8 cellular contexts compared by ENCODE assay signal in genomic region chr19:1455336-1456120, GRCh38. TPM values are rescaled to one million over a fixed set of nuclear protein-coding genes. Genes with fewer than 3 reads are reported as not detected.
A peak's percentile ranks its signal among the peaks of the same experiment; 100 is the strongest.
DNase-seq lines count a peak whose midpoint lies in the region; ATAC-seq, FAIRE-seq and TF ChIP-seq lines count a peak whose summit lies in the region.

No MANE protein-coding gene starts in this region.

- no peaks in the 10 kb centered on the region; the same call in 1 of the 2 replicates for H3K79me1 ChIP-seq in H1 (ENCODE audit: low read depth, low read length)

- H2BK20ac ChIP-seq in H1 (ENCODE audit: low read length), result no peak overlapping the region

- no peak overlapping the region for H3K18ac ChIP-seq in H1 (ENCODE audit: extremely low read depth, low read length)

- H2BK5ac ChIP-seq in H1 (ENCODE audit: low read depth, low read length), result no peak overlapping the region

- H3K4me3 ChIP-seq in H1 (ENCODE audit: extremely low read depth in 1 of 4, insufficient read depth in 2 of 4, low read depth in 3 of 4, low read length in 4 of 4), result peak overlapping the region in 2 of 4 experiments; percentile 1 to 54; a peak in 3 of 8 replicates
- no peak overlapping the region for H3K4me3 ChIP-seq in neural progenitor cell

- ATAC-seq in HG03378 (IDR thresholded peaks at IDR 0.05; ENCODE audit: unreplicated experiment), result no peak
- no peak for ATAC-seq in GM18867 (IDR thresholded peaks at IDR 0.05; ENCODE audit: unreplicated experiment)

- no peak overlapping the region for H2BK120ac ChIP-seq in H1 (replicated peaks; ENCODE audit: low read depth, low read length)

- H3K9me3 ChIP-seq in H1 (ENCODE audit: insufficient read depth in 2 of 2, low read depth in 1 of 2, low read length in 1 of 2), result no peaks in the 10 kb centered on the region
- no peaks in the 10 kb centered on the region for H3K9me3 ChIP-seq in neural progenitor cell (ENCODE audit: low read depth)

- CTCF ChIA-PET in H1 (lab: Charles Lee; ENCODE audit: partially characterized antibody), result interaction anchor here (0.6 to 6.9 kb wide), 12 partner anchors 11 to 411 kb away, joined by 3 to 54 read pairs (median 3); no protein-coding TSS in a partner anchor

- no peak overlapping the region for H3K14ac ChIP-seq in H1 (ENCODE audit: insufficient read length)

- TF ChIP-seq CTCF in H1 (IDR thresholded peaks at IDR 0.05; ENCODE audit: control extremely low read depth in 1 of 3, insufficient read depth in 1 of 3, low read depth in 1 of 3, low read length in 3 of 3) (no peak), neural progenitor cell (IDR thresholded peaks at IDR 0.05) (no peak)

- TF ChIP-seq EP300 in H1 (IDR thresholded peaks at IDR 0.05; ENCODE audit: borderline replicate concordance in 1 of 2, low read depth in 2 of 2, low read length in 2 of 2), result no peak

- FAIRE-seq in H1 (lab: Jason Lieb, UNC), result peak; percentile 98

- H3K27me3 ChIP-seq in H1 (replicated peaks in 1 of 4; ENCODE audit: control insufficient read depth in 3 of 4, extremely low read depth in 1 of 4, insufficient read depth in 3 of 4, low read length in 3 of 4) (peaks cover 6 to 25% (median 20%) of the 10 kb centered on the region in 4 experiments), neural progenitor cell (peaks cover 90% of the 10 kb centered on the region)

- no peaks in the 10 kb centered on the region for H3K9me3 Mint-ChIP-seq in neural progenitor cell

- H4K20me1 ChIP-seq in H1 (replicated peaks in 1 of 2; ENCODE audit: control insufficient read depth in 1 of 2, insufficient read depth in 2 of 2, low read length in 2 of 2) (peaks cover 9 to 10% of the 10 kb centered on the region in 2 experiments), neural progenitor cell (ENCODE audit: low read depth) (peaks cover 77% of the 10 kb centered on the region)

- H3K23ac ChIP-seq in H1 (ENCODE audit: insufficient read length), result no peak overlapping the region

- no peak overlapping the region for H2BK15ac ChIP-seq in H1 (ENCODE audit: low read length)

- no peak overlapping the region for H4K91ac ChIP-seq in H1 (replicated peaks; ENCODE audit: insufficient read length, low read length)

- H3K4me2 ChIP-seq in H1 (ENCODE audit: insufficient read depth in 1 of 2, low read depth in 2 of 2, low read length in 2 of 2) (peak overlapping the region; percentile 33 to 60), neural progenitor cell (no peak overlapping the region)

- peaks cover 38% of the 10 kb centered on the region for H3F3A ChIP-seq in neural progenitor cell (ENCODE audit: low read depth)

- H3K4me1 Mint-ChIP-seq in neural progenitor cell, result peaks cover 36% of the 10 kb centered on the region

- peak overlapping the region; percentile 50; the same call in 1 of the 2 replicates for H2BK12ac ChIP-seq in H1 (ENCODE audit: low read depth, low read length)

- H2AFZ ChIP-seq in H1 (ENCODE audit: low read length), result no peak overlapping the region
- H2AFZ ChIP-seq in neural progenitor cell (replicated peaks), result no peak overlapping the region

- peak overlapping the region; percentile 21 for H3K4me3 Mint-ChIP-seq in neural progenitor cell

- peak; percentile 35 to 54 for DNase-seq in NCI-H2081 (lab: John Stamatoyannopoulos, UW)
- DNase-seq in NCI-H2081 treated with DMSO at 0.1 percent for 48 hours (lab: John Stamatoyannopoulos, UW), result no peak
- DNase-seq in M059J (ENCODE audit: low read depth), result peak; percentile 39
- DNase-seq in UCSD-AML1 (lab: John Stamatoyannopoulos, UW; ENCODE audit: unreplicated experiment), result peak; percentile 81
- peak; percentile 90 to 97 for DNase-seq in H1 (ENCODE audit: low read depth in 1 of 2, low spot score in 2 of 2)
- peak; percentile 70 for DNase-seq in neural progenitor cell (ENCODE audit: low spot score)

- H4K5ac ChIP-seq in H1 (ENCODE audit: insufficient read length, low read depth, low read length), result no peak overlapping the region

- TF ChIP-seq RAD21 in H1 (IDR thresholded peaks at IDR 0.05 in 1 of 2, conservative IDR thresholded peaks at IDR 0.05 in 1 of 2; ENCODE audit: low read depth in 2 of 2, low read length in 2 of 2), result no peak

- no peak overlapping the region for H3K9ac ChIP-seq in H1 (replicated peaks in 1 of 4; ENCODE audit: extremely low read depth in 1 of 4, low read depth in 3 of 4, low read length in 3 of 4)
- H3K9ac ChIP-seq in neural progenitor cell, result no peak overlapping the region

- H2AK5ac ChIP-seq in H1 (ENCODE audit: low read depth, low read length), result no peak overlapping the region

- peaks cover 3% of the 10 kb centered on the region; the same call in 1 of the 2 replicates for H3K23me2 ChIP-seq in H1 (ENCODE audit: low read depth, low read length)

- POLR2A ChIA-PET in H1 (lab: Charles Lee; ENCODE audit: partially characterized antibody), result interaction anchor here (0.6 to 9.4 kb wide), 8 partner anchors 12 to 186 kb away, joined by 3 to 109 read pairs (median 4); partner anchors contain the start of gene CIRBP

- no peak overlapping the region for H3K27ac Mint-ChIP-seq in neural progenitor cell

- no peak overlapping the region for H3K56ac ChIP-seq in H1 (replicated peaks; ENCODE audit: insufficient read length, low read depth, low read length)

- WGBS in H1 (ENCODE audit: extremely low coverage in 1 of 2, insufficient coverage in 1 of 2, insufficient read length in 1 of 2, insufficient replicate concordance in 2 of 2, low coverage in 1 of 2, low lambda C conversion rate in 2 of 2, missing lambda C conversion rate in 1 of 2), 2 experiments, result 26% methylated on average over 28 of the region's 42 CpGs; no CpG with 5 or more reads in 1 of the 2 experiments

- H3K27me3 Mint-ChIP-seq in neural progenitor cell (ENCODE audit: insufficient read depth, low read depth), result peaks cover 21% of the 10 kb centered on the region

- H3K36me3 ChIP-seq in H1 (ENCODE audit: control insufficient read depth in 2 of 4, insufficient read depth in 4 of 4, low read length in 3 of 4) (peaks cover 0 to 2% (median 0%) of the 10 kb centered on the region in 4 experiments; a peak in 2 of 8 replicates), neural progenitor cell (no peaks in the 10 kb centered on the region)

- H3K79me2 ChIP-seq in H1 (ENCODE audit: control insufficient read depth in 1 of 2, insufficient read depth in 2 of 2, low read length in 2 of 2) (no peaks in the 10 kb centered on the region), neural progenitor cell (ENCODE audit: low read depth) (no peaks in the 10 kb centered on the region)

- peaks cover 21% of the 10 kb centered on the region for H3K36me3 Mint-ChIP-seq in neural progenitor cell

- H3K4me1 ChIP-seq in H1 (replicated peaks in 1 of 4; ENCODE audit: control insufficient read depth in 3 of 4, insufficient read depth in 4 of 4, low read length in 3 of 4) (peaks cover 0 to 32% (median 27%) of the 10 kb centered on the region in 4 experiments; a peak in 6 of 7 replicates), neural progenitor cell (peaks cover 25% of the 10 kb centered on the region)

- H4K8ac ChIP-seq in H1 (ENCODE audit: extremely low read depth, insufficient read depth, low read length), result peak overlapping the region; percentile 62; the same call in 1 of the 2 replicates

- H3K27ac ChIP-seq in H1 (ENCODE audit: low read depth, low read length), result no peak overlapping the region
- no peak overlapping the region for H3K27ac ChIP-seq in neural progenitor cell

- no peak overlapping the region for H3K4ac ChIP-seq in H1 (replicated peaks; ENCODE audit: insufficient read length, low read depth, low read length)

- no peak for TF ChIP-seq POLR2A in H1 (IDR thresholded peaks at IDR 0.05; ENCODE audit: control extremely low read depth in 1 of 2, low read depth in 2 of 2, low read length in 2 of 2)

RNA-seq across cellular contexts. Expression of gene APC2, which starts 5.6 kb away (rescaled TPM):
- 0.49 TPM in 1 of 2 replicates, not detected in the other for total RNA-seq in M059J (2014; rRNA removed; shearing (Covaris generic))
- 3.7 and 4.1 TPM in 2 replicates for total RNA-seq in H1 (2021; fragmentation: NEBNext Ultra II Directional; extraction: Animal tissue kit (Norgen Biotek cat#: 25700))
- polyA plus RNA-seq in H1 (2011; rRNA removed), result 1.3 and 3.3 TPM in 2 replicates
- polyA plus RNA-seq in H1 (2011; cell fraction: cytosol; rRNA removed), result 3.6 TPM
- polyA plus RNA-seq in H1 (2011; cell fraction: nucleus; rRNA removed), result 12.1 TPM
- polyA plus RNA-seq in H1 (2012, experiment 1 of 2), result 1.2 to 2.5 TPM (median 1.6 TPM) in 4 replicates
- 0.91 TPM for polyA plus RNA-seq in H1 (2012, experiment 2 of 2)
- polyA plus RNA-seq in H1 (2013, experiment 1 of 2), result 0.39 TPM
- 0.31 TPM for polyA plus RNA-seq in H1 (2013, experiment 2 of 2)
- 3.3 and 4.3 TPM in 2 replicates for polyA minus RNA-seq in H1 (2011; rRNA and poly(A)+ RNA removed)
- 7.2 TPM for polyA minus RNA-seq in H1 (2011; cell fraction: cytosol; rRNA and poly(A)+ RNA removed)
- polyA minus RNA-seq in H1 (2011; cell fraction: nucleus; rRNA and poly(A)+ RNA removed), result 16.9 TPM
- total RNA-seq in neural progenitor cell (ENCODE audit: low replicate concordance), result 1.3 and 12.2 TPM in 2 replicates

RNA-seq across cellular contexts. Expression of gene RPS15, which starts 17.3 kb away (rescaled TPM):
- total RNA-seq in M059J (2014; rRNA removed; shearing (Covaris generic)), result 1,527 and 2,021 TPM in 2 replicates
- 1,562 and 1,589 TPM in 2 replicates for total RNA-seq in H1 (2021; fragmentation: NEBNext Ultra II Directional; extraction: Animal tissue kit (Norgen Biotek cat#: 25700))
- polyA plus RNA-seq in H1 (2011; rRNA removed), result 3,890 and 4,770 TPM in 2 replicates
- 4,361 TPM for polyA plus RNA-seq in H1 (2011; cell fraction: cytosol; rRNA removed)
- 2,705 TPM for polyA plus RNA-seq in H1 (2011; cell fraction: nucleus; rRNA removed)
- 2,291 to 3,052 TPM (median 2,740 TPM) in 4 replicates for polyA plus RNA-seq in H1 (2012, experiment 1 of 2)
- 8,937 TPM for polyA plus RNA-seq in H1 (2012, experiment 2 of 2)
- 2,700 TPM for polyA plus RNA-seq in H1 (2013, experiment 1 of 2)
- 2,703 TPM for polyA plus RNA-seq in H1 (2013, experiment 2 of 2)
- 313 and 344 TPM in 2 replicates for polyA minus RNA-seq in H1 (2011; rRNA and poly(A)+ RNA removed)
- polyA minus RNA-seq in H1 (2011; cell fraction: cytosol; rRNA and poly(A)+ RNA removed), result 991 TPM
- polyA minus RNA-seq in H1 (2011; cell fraction: nucleus; rRNA and poly(A)+ RNA removed), result 590 TPM
- total RNA-seq in neural progenitor cell (ENCODE audit: low replicate concordance), result 1,918 and 2,648 TPM in 2 replicates

RNA-seq across cellular contexts. Expression of gene C19orf25, which starts 23.5 kb away (rescaled TPM):
- total RNA-seq in M059J (2014; rRNA removed; shearing (Covaris generic)), result 35.6 and 47.7 TPM in 2 replicates
- 41.3 and 41.4 TPM in 2 replicates for total RNA-seq in H1 (2021; fragmentation: NEBNext Ultra II Directional; extraction: Animal tissue kit (Norgen Biotek cat#: 25700))
- polyA plus RNA-seq in H1 (2011; rRNA removed), result 67.4 and 92.2 TPM in 2 replicates
- 63.6 TPM for polyA plus RNA-seq in H1 (2011; cell fraction: cytosol; rRNA removed)
- 64.5 TPM for polyA plus RNA-seq in H1 (2011; cell fraction: nucleus; rRNA removed)
- polyA plus RNA-seq in H1 (2012, experiment 1 of 2), result 25.3 to 39.5 TPM (median 37.9 TPM) in 4 replicates
- polyA plus RNA-seq in H1 (2012, experiment 2 of 2), result 36.7 TPM
- polyA plus RNA-seq in H1 (2013, experiment 1 of 2), result 39.5 TPM
- 40.6 TPM for polyA plus RNA-seq in H1 (2013, experiment 2 of 2)
- 12.2 and 15.1 TPM in 2 replicates for polyA minus RNA-seq in H1 (2011; rRNA and poly(A)+ RNA removed)
- 22.1 TPM for polyA minus RNA-seq in H1 (2011; cell fraction: cytosol; rRNA and poly(A)+ RNA removed)
- polyA minus RNA-seq in H1 (2011; cell fraction: nucleus; rRNA and poly(A)+ RNA removed), result 35.7 TPM
- total RNA-seq in neural progenitor cell (ENCODE audit: low replicate concordance), result 14.4 and 40.4 TPM in 2 replicates

RNA-seq across cellular contexts. Expression of gene PCSK4, which starts 34.6 kb away (rescaled TPM):
- 0.96 TPM in 1 of 2 replicates, not detected in the other for total RNA-seq in M059J (2014; rRNA removed; shearing (Covaris generic))
- 9.7 and 9.8 TPM in 2 replicates for total RNA-seq in H1 (2021; fragmentation: NEBNext Ultra II Directional; extraction: Animal tissue kit (Norgen Biotek cat#: 25700))
- 10.7 and 18.3 TPM in 2 replicates for polyA plus RNA-seq in H1 (2011; rRNA removed)
- polyA plus RNA-seq in H1 (2011; cell fraction: cytosol; rRNA removed), result 13.4 TPM
- 104 TPM for polyA plus RNA-seq in H1 (2011; cell fraction: nucleus; rRNA removed)
- polyA plus RNA-seq in H1 (2012, experiment 1 of 2), result 7.7 to 16.1 TPM (median 11.6 TPM) in 4 replicates
- 5.0 TPM for polyA plus RNA-seq in H1 (2012, experiment 2 of 2)
- polyA plus RNA-seq in H1 (2013, experiment 1 of 2), result 8.5 TPM
- polyA plus RNA-seq in H1 (2013, experiment 2 of 2), result 5.6 TPM
- polyA minus RNA-seq in H1 (2011; rRNA and poly(A)+ RNA removed), result 1.6 and 1.9 TPM in 2 replicates
- 8.1 TPM for polyA minus RNA-seq in H1 (2011; cell fraction: cytosol; rRNA and poly(A)+ RNA removed)
- polyA minus RNA-seq in H1 (2011; cell fraction: nucleus; rRNA and poly(A)+ RNA removed), result 14.3 TPM
- 3.6 and 12.5 TPM in 2 replicates for total RNA-seq in neural progenitor cell (ENCODE audit: low replicate concordance)

RNA-seq across cellular contexts. Expression of gene REEP6, which starts 35.5 kb away (rescaled TPM):
- 5.2 and 6.3 TPM in 2 replicates for total RNA-seq in M059J (2014; rRNA removed; shearing (Covaris generic))
- 12.6 and 13.4 TPM in 2 replicates for total RNA-seq in H1 (2021; fragmentation: NEBNext Ultra II Directional; extraction: Animal tissue kit (Norgen Biotek cat#: 25700))
- polyA plus RNA-seq in H1 (2011; rRNA removed), result 20.7 and 31.4 TPM in 2 replicates
- 12.6 TPM for polyA plus RNA-seq in H1 (2011; cell fraction: cytosol; rRNA removed)
- 14.4 TPM for polyA plus RNA-seq in H1 (2011; cell fraction: nucleus; rRNA removed)
- polyA plus RNA-seq in H1 (2012, experiment 1 of 2), result 8.7 to 19.5 TPM (median 15.4 TPM) in 4 replicates
- polyA plus RNA-seq in H1 (2012, experiment 2 of 2), result 12.8 TPM
- 17.9 TPM for polyA plus RNA-seq in H1 (2013, experiment 1 of 2)
- 25.1 TPM for polyA plus RNA-seq in H1 (2013, experiment 2 of 2)
- 4.2 and 5.5 TPM in 2 replicates for polyA minus RNA-seq in H1 (2011; rRNA and poly(A)+ RNA removed)
- 13.8 TPM for polyA minus RNA-seq in H1 (2011; cell fraction: cytosol; rRNA and poly(A)+ RNA removed)
- 6.6 TPM for polyA minus RNA-seq in H1 (2011; cell fraction: nucleus; rRNA and poly(A)+ RNA removed)
- 4.8 and 13.0 TPM in 2 replicates for total RNA-seq in neural progenitor cell (ENCODE audit: low replicate concordance)
